8 cellular contexts compared by ENCODE assay signal in the genomic region with DNA sequence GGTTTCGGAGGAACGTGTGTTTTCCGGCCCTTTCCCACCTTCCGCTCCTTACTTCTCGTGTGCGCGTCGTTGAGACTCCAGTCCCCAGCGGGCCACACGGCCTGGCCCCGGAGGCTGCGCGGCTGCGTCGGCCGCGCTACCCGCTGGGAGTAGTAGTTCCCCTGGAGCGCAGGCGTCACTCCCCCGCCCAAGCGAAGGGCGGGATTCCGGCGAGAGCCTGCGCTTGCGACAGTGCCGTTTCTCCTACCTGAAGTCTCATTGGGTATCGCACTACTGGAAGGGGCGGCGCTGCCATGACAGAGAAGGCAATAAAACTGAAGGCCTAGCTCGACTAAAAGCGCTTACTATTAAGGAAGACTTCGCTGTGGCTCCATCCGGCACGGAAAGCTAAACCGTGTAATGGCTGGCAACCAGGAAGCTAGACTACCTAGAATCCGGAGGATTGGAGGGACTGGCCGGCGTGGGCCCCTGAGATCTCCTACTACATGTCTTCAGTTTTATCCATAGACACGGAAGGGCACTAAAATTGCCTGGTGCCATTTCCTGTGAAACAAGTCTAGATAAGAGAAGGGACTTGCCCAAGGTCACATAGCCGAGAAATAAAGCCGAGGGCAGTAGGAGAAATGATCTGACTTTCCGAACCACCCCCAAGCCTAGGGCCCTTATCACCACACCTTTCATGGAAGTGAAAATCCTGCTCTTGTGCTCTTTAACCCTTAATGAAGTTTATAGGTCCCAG. TPM values are rescaled to one million over a fixed set of nuclear protein-coding genes. Genes with fewer than 3 reads are reported as not detected.
A peak's percentile ranks its signal among the peaks of the same experiment; 100 is the strongest.
DNase-seq lines count a peak whose midpoint lies in the region; ATAC-seq and TF ChIP-seq lines count a peak whose summit lies in the region.

No MANE protein-coding gene starts in this region.

- intact Hi-C loops in head of caudate nucleus (cut with DNase I), result loop anchor here (1.0 to 5.0 kb wide), 2 partner anchors 63 to 105 kb away; a partner anchor contains a TSS

- POLR2A ChIA-PET in activated naive CD8-positive, alpha-beta T cell treated with anti-CD3 and anti-CD28 coated beads, Interleukin-2, amount 10 ng/mL, durations not matched to agents 7 days and 5 days (lab: Charles Lee), result interaction anchor here (0.6 to 2.4 kb wide), 13 partner anchors 9 to 1056 kb away, joined by 3 to 21 read pairs (median 4); a partner anchor contains a TSS

- H4K20me1 ChIP-seq in osteoblast (ENCODE audit: insufficient read depth, low read length), result peaks cover 30% of the 10 kb centered on the region

- H3K27me3 Mint-ChIP-seq in activated naive CD8-positive, alpha-beta T cell treated with anti-CD3 and anti-CD28 coated beads, Interleukin-2, amount 10 ng/mL, durations not matched to agents 7 days and 5 days, result no peaks in the 10 kb centered on the region

- peak overlapping the region; percentile 95 for H3K27ac ChIP-seq in osteoblast (ENCODE audit: low read depth, low read length)
- peak overlapping the region; percentile 100 for H3K27ac ChIP-seq in thymus (ENCODE audit: low read depth)

- H3K4me1 Mint-ChIP-seq in activated naive CD8-positive, alpha-beta T cell treated with anti-CD3 and anti-CD28 coated beads, Interleukin-2, amount 10 ng/mL, durations not matched to agents 7 days and 5 days, result peaks cover 17% of the 10 kb centered on the region

- peak; percentile 83 for ATAC-seq in HG02678 (IDR thresholded peaks at IDR 0.05; ENCODE audit: unreplicated experiment)
- ATAC-seq in activated naive CD8-positive, alpha-beta T cell treated with anti-CD3 and anti-CD28 coated beads, Interleukin-2, amount 10 ng/mL, durations not matched to agents 7 days and 5 days (ENCODE audit: low read depth), result peak; percentile 90

- H2AFZ ChIP-seq in osteoblast (ENCODE audit: low read length), result peak overlapping the region; percentile 96

- H3K4me3 Mint-ChIP-seq in activated naive CD8-positive, alpha-beta T cell treated with anti-CD3 and anti-CD28 coated beads, Interleukin-2, amount 10 ng/mL, durations not matched to agents 7 days and 5 days, result peak overlapping the region; percentile 92

- peaks cover 25% of the 10 kb centered on the region for H3K4me1 ChIP-seq in osteoblast (ENCODE audit: insufficient read depth, low read length)
- peaks cover 10% of the 10 kb centered on the region for H3K4me1 ChIP-seq in thymus (ENCODE audit: control insufficient read depth, insufficient read depth, low read length)

- WGBS in thymus, result 1% methylated on average over 44 of the region's 44 CpGs

- DNase-seq in GM12864 (ENCODE audit: low read depth) (peak; percentile 98), NCI-H1105 treated with DMSO at 0.1 percent for 48 hours (lab: John Stamatoyannopoulos, UW) (peak; percentile 99), SKM-1 treated with dmso at 0.1 percent for 144 hours (lab: John Stamatoyannopoulos, UW; ENCODE audit: unreplicated experiment) (peak; percentile 98), head of caudate nucleus (peak; percentile 91 to 99 (median 97)), osteoblast (ENCODE audit: insufficient read length, low spot score, missing footprints) (peak; percentile 98)
- DNase-seq in activated naive CD8-positive, alpha-beta T cell treated with anti-CD3 and anti-CD28 coated beads, Interleukin-2, amount 10 ng/mL, durations not matched to agents 7 days and 5 days, result peak; percentile 95

- H3K36me3 Mint-ChIP-seq in activated naive CD8-positive, alpha-beta T cell treated with anti-CD3 and anti-CD28 coated beads, Interleukin-2, amount 10 ng/mL, durations not matched to agents 7 days and 5 days, result peaks cover 6% of the 10 kb centered on the region

- H3K4me2 ChIP-seq in osteoblast (ENCODE audit: insufficient read depth, low read length), result peak overlapping the region; percentile 75

- peak overlapping the region; percentile 100 for H3K4me3 ChIP-seq in GM12864 (ENCODE audit: low read depth, low read length)
- peak overlapping the region; percentile 99 for H3K4me3 ChIP-seq in osteoblast (ENCODE audit: insufficient read depth, low read length)
- H3K4me3 ChIP-seq in thymus (ENCODE audit: low read length), result peak overlapping the region; percentile 60

- H3K27ac Mint-ChIP-seq in activated naive CD8-positive, alpha-beta T cell treated with anti-CD3 and anti-CD28 coated beads, Interleukin-2, amount 10 ng/mL, durations not matched to agents 7 days and 5 days, result peak overlapping the region; percentile 99

- H3K79me2 ChIP-seq in osteoblast (ENCODE audit: insufficient read depth, low read length), result peaks cover 78% of the 10 kb centered on the region

- H3K9me3 ChIP-seq in osteoblast (ENCODE audit: low read depth, low read length) (no peaks in the 10 kb centered on the region), thymus (ENCODE audit: control insufficient read depth) (no peaks in the 10 kb centered on the region)

- TF ChIP-seq CTCF in GM12864 (IDR thresholded peaks at IDR 0.05; ENCODE audit: low read depth, low read length, missing control alignments) (no peak), osteoblast (IDR thresholded peaks at IDR 0.05; ENCODE audit: extremely low read depth, low read depth, low read length) (no peak)

- no peaks in the 10 kb centered on the region for H3K9me3 Mint-ChIP-seq in activated naive CD8-positive, alpha-beta T cell treated with anti-CD3 and anti-CD28 coated beads, Interleukin-2, amount 10 ng/mL, durations not matched to agents 7 days and 5 days

- H3K27me3 ChIP-seq in osteoblast (ENCODE audit: insufficient read depth, low read length) (no peaks in the 10 kb centered on the region), thymus (ENCODE audit: control insufficient read depth, insufficient read depth) (no peaks in the 10 kb centered on the region)

- no peaks in the 10 kb centered on the region for H3K36me3 ChIP-seq in osteoblast (ENCODE audit: insufficient read depth, low read length)
- H3K36me3 ChIP-seq in thymus (ENCODE audit: control insufficient read depth, insufficient read depth), result peaks cover 4% of the 10 kb centered on the region

RNA-seq across cellular contexts. Expression of a gene that starts 0.8 kb away (rescaled TPM):
- 10 to 100 TPM; 21.8 to 22.4 TPM for total RNA-seq in activated naive CD8-positive, alpha-beta T cell treated with anti-CD3 and anti-CD28 coated beads, Interleukin-2, amount 10 ng/mL, durations not matched to agents 7 days and 5 days
- total RNA-seq in osteoblast, result 10.5 and 11.8 TPM in 2 replicates
- 28.8 TPM for polyA plus RNA-seq in thymus

RNA-seq across cellular contexts. Expression of a gene that starts 0.8 kb away (rescaled TPM):
- 100 to 1,000 TPM; 134 to 138 TPM for total RNA-seq in activated naive CD8-positive, alpha-beta T cell treated with anti-CD3 and anti-CD28 coated beads, Interleukin-2, amount 10 ng/mL, durations not matched to agents 7 days and 5 days
- 94.3 and 97.4 TPM in 2 replicates for total RNA-seq in osteoblast
- 92.3 TPM for polyA plus RNA-seq in thymus

Comparison
In these comparisons a context has a peak if more than half of its experiments do, and no peak if none do; other contexts are left out.
1. Peak in every context shown above with its lines: DNase-seq, ATAC-seq, H3K4me3 ChIP-seq and H3K27ac ChIP-seq.